17 cellular contexts compared by ENCODE assay signal in the genomic region with DNA sequence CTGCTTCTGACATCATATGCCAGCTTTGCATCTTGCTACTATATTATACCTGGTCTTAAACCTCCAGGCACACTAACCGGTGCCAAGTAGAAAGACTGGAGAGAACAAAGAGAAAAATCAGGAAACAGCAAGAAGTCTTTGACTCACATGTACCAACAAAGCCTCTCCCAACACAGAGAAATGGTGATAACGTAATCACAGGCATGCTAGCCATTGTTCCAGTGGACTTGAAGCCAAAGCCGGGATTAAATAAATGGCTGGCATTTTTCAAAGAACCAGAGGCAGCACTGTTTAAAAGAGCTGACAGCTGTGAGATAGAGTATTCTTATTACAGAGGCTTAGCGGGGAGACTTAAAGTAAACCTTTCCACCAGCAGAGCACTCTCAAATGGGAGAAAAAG.
DNase-seq lines count a peak whose midpoint lies in the region; ATAC-seq and TF ChIP-seq lines count a peak whose summit lies in the region.
"Had no signal": no experiment of that assay in that cellular context is flagged by ENCODE, and none has a peak within 500 bp of the region (broad histone marks: within the 10 kb centered on the region; RNA-seq: fewer than 3 reads in every experiment).

No MANE protein-coding gene starts in this region.

- no CpG with 5 or more reads among the region's 4 CpGs for WGBS in IMR-90 (ENCODE audit: extremely low coverage in 2 of 2, insufficient read length in 1 of 2), 2 experiments
- 52 to 58% (median 56%) methylated on average over 4 of the region's 4 CpGs for WGBS in ovary, 3 donors
- no CpG with 5 or more reads among the region's 4 CpGs for WGBS in H9 (ENCODE audit: extremely low coverage, insufficient read length, low lambda C conversion rate)

- no peak overlapping the region for H4K91ac ChIP-seq in IMR-90 (ENCODE audit: insufficient read depth, low read depth, low read length)
- no peak overlapping the region for H4K91ac ChIP-seq in H9 (ENCODE audit: insufficient read length, low read depth, low read length)

- no peak overlapping the region for H3K9ac ChIP-seq in IMR-90 (ENCODE audit: low read depth, low read length)
- no peak overlapping the region for H3K9ac ChIP-seq in H9 (ENCODE audit: extremely low read depth, insufficient read length, low read length)

- H3K27ac ChIP-seq in IMR-90 (ENCODE audit: insufficient read depth, low read length) (no peak overlapping the region), ovary (no peak overlapping the region), H9 (ENCODE audit: insufficient read length, low read depth, low read length) (no peak overlapping the region)
- H3K27ac ChIP-seq: SJSA1 had no signal

- H3K23ac ChIP-seq in IMR-90 (ENCODE audit: low read depth, low read length), result no peak overlapping the region
- H3K23ac ChIP-seq in H9 (ENCODE audit: insufficient read length, low read depth, low read length), result no peak overlapping the region

- no TSS peak for BruUV-seq in IMR-90 (replicated peaks; lab: Mats Ljungman, UMichigan)

- no peaks in the 10 kb centered on the region for H3K9me1 ChIP-seq in IMR-90 (ENCODE audit: insufficient read depth, low read length)

- no peak overlapping the region for H3K4me3 Mint-ChIP-seq in nephron
- H3K4me3 Mint-ChIP-seq in H9, result no peak overlapping the region
- H3K4me3 Mint-ChIP-seq: activated CD4-positive, alpha-beta T cell treated with anti-CD3 and anti-CD28 coated beads for 36 hours; activated naive CD4-positive, alpha-beta T cell treated with anti-CD3 and anti-CD28 coated beads, Interleukin-2, amount 10 ng/mL, durations not matched to agents 7 days and 5 days had no signal

- H3K79me2 ChIP-seq in H9 (ENCODE audit: insufficient read depth, low read length), result no peaks in the 10 kb centered on the region

- H3K9me3 ChIP-seq in IMR-90 (ENCODE audit: control insufficient read depth, insufficient read depth, low read length) (peaks cover 12% of the 10 kb centered on the region), ovary (no peaks in the 10 kb centered on the region), H9 (ENCODE audit: control insufficient read depth, low read depth, low read length) (no peaks in the 10 kb centered on the region)
- H3K9me3 ChIP-seq: SJSA1 had no signal

- H3K27ac Mint-ChIP-seq in nephron (peak overlapping the region; percentile 4 to 38 (median 14)), H9 (no peak overlapping the region)
- H3K27ac Mint-ChIP-seq: activated CD4-positive, alpha-beta T cell treated with anti-CD3 and anti-CD28 coated beads for 36 hours; activated naive CD4-positive, alpha-beta T cell treated with anti-CD3 and anti-CD28 coated beads, Interleukin-2, amount 10 ng/mL, durations not matched to agents 7 days and 5 days had no signal

- H3K79me1 ChIP-seq in IMR-90 (ENCODE audit: low read depth in 1 of 2, low read length in 2 of 2) (no peaks in the 10 kb centered on the region), H9 (ENCODE audit: insufficient read depth, low read depth, low read length, poor library complexity, severe bottlenecking) (no peaks in the 10 kb centered on the region)

- in situ Hi-C loops in IMR-90 (cut with MboI; ENCODE audit: low sequenced_read_pairs), result no loop called here

- intact Hi-C loops in IMR-90 (cut with micrococcal nuclease) (no loop called here), ovary (cut with DNase I) (no loop called here)

- TF ChIP-seq POLR2A in IMR-90 (IDR thresholded peaks at IDR 0.05; ENCODE audit: low read depth, low read length) (no peak), ovary (IDR thresholded peaks at IDR 0.05) (no peak)

- H3K4me2 ChIP-seq in IMR-90 (ENCODE audit: low read depth, low read length) (no peak overlapping the region), H9 (ENCODE audit: insufficient read depth, insufficient read length, low read length) (no peak overlapping the region)

- CTCF ChIA-PET in IMR-90 (lab: Yijun Ruan, JAX), result interaction anchor here (0.6 kb wide), 1 partner anchor 81 kb away, joined by 5 read pairs; no protein-coding TSS in a partner anchor

- no peak overlapping the region for H2AK9ac ChIP-seq in IMR-90 (replicated peaks; ENCODE audit: low read depth, low read length, poor library complexity)

- H3K18ac ChIP-seq in IMR-90 (ENCODE audit: low read depth, low read length) (no peak overlapping the region), H9 (ENCODE audit: insufficient read length, low read depth, low read length) (no peak overlapping the region)

- H3K14ac ChIP-seq in IMR-90 (replicated peaks; ENCODE audit: low read depth, low read length) (no peak overlapping the region), H9 (ENCODE audit: insufficient read depth, low read length) (no peak overlapping the region)

- no peak overlapping the region for H2AK5ac ChIP-seq in IMR-90 (ENCODE audit: low read depth, low read length)
- no peak overlapping the region for H2AK5ac ChIP-seq in H9 (ENCODE audit: insufficient read length, low read length)

- no peak overlapping the region for H2BK20ac ChIP-seq in IMR-90 (ENCODE audit: low read depth, low read length)
- H2BK20ac ChIP-seq in H9 (ENCODE audit: low read depth, low read length, poor library complexity, severe bottlenecking), result no peak overlapping the region

- no peak overlapping the region for H2BK120ac ChIP-seq in IMR-90 (ENCODE audit: low read depth, low read length)
- no peak overlapping the region for H2BK120ac ChIP-seq in H9 (ENCODE audit: low read depth, low read length, poor library complexity, severe bottlenecking)

- POLR2A ChIA-PET in IMR-90 (lab: Charles Lee; ENCODE audit: unreplicated experiment), result no interaction called here

- DNase-seq in IMR-90 (peak; percentile 34), NCI-H82 treated with DMSO at 0.1 percent for 48 hours (lab: John Stamatoyannopoulos, UW; ENCODE audit: unreplicated experiment) (peak; percentile 55), ovary (no peak), H9 (no peak)
- DNase-seq: activated CD4-positive, alpha-beta T cell treated with anti-CD3 and anti-CD28 coated beads for 36 hours; activated naive CD4-positive, alpha-beta T cell treated with anti-CD3 and anti-CD28 coated beads, Interleukin-2, amount 10 ng/mL, durations not matched to agents 7 days and 5 days; central memory CD4-positive, alpha-beta T cell; kidney; NCI-H2171 treated with DMSO at 0.1 percent for 48 hours; substantia nigra; T-helper 9 cell had no signal

- peaks cover 5% of the 10 kb centered on the region for H3K27me3 Mint-ChIP-seq in nephron (ENCODE audit: low read depth)
- no peaks in the 10 kb centered on the region; the same call in 1 of the 2 replicates for H3K27me3 Mint-ChIP-seq in H9 (ENCODE audit: low read depth)

- no peak overlapping the region for H3K56ac ChIP-seq in IMR-90 (ENCODE audit: extremely low read depth, insufficient read depth, low read length)
- no peak overlapping the region for H3K56ac ChIP-seq in H9 (ENCODE audit: insufficient read length, low read depth, low read length)

- dilution Hi-C loops in IMR-90 (cut with HindIII; ENCODE audit: low sequenced_read_pairs, unreplicated experiment), result no loop called here

- H4K5ac ChIP-seq in IMR-90 (ENCODE audit: low read depth, low read length) (no peak overlapping the region), H9 (ENCODE audit: insufficient read length, low read depth, low read length) (no peak overlapping the region)

- peaks cover 13% of the 10 kb centered on the region for H3K4me1 Mint-ChIP-seq in nephron
- H3K4me1 Mint-ChIP-seq in H9, result peaks cover 33 to 47% of the 10 kb centered on the region in 2 experiments
- H3K4me1 Mint-ChIP-seq: activated CD4-positive, alpha-beta T cell treated with anti-CD3 and anti-CD28 coated beads for 36 hours; activated naive CD4-positive, alpha-beta T cell treated with anti-CD3 and anti-CD28 coated beads, Interleukin-2, amount 10 ng/mL, durations not matched to agents 7 days and 5 days had no signal

- H2BK5ac ChIP-seq in IMR-90 (ENCODE audit: low read depth, low read length, poor library complexity, severe bottlenecking), result no peak overlapping the region
- H2BK5ac ChIP-seq in H9 (ENCODE audit: insufficient read length, low read length), result no peak overlapping the region

- H3K4me3 ChIP-seq in IMR-90 (ENCODE audit: insufficient read depth, low read depth, low read length), result no peak overlapping the region
- H3K4me3 ChIP-seq in ovary, result no peak overlapping the region
- H3K4me3 ChIP-seq: SJSA1 had no signal

- H3K23me2 ChIP-seq in H9 (ENCODE audit: insufficient read length, low read depth, low read length, poor library complexity, severe bottlenecking), result no peaks in the 10 kb centered on the region

- H3K27me3 ChIP-seq in IMR-90 (ENCODE audit: control insufficient read depth, insufficient read depth, low read length) (peaks cover 11% of the 10 kb centered on the region), ovary (no peaks in the 10 kb centered on the region), H9 (ENCODE audit: insufficient read depth, low read length) (no peaks in the 10 kb centered on the region)
- H3K27me3 ChIP-seq: SJSA1 had no signal

- no peak overlapping the region for H4K8ac ChIP-seq in IMR-90 (ENCODE audit: low read depth in 2 of 2, low read length in 2 of 2)
- H4K8ac ChIP-seq in H9 (replicated peaks; ENCODE audit: insufficient read length, low read depth, low read length), result no peak overlapping the region

- H3K4me1 ChIP-seq in IMR-90 (ENCODE audit: control insufficient read depth, insufficient read depth, low read length) (no peaks in the 10 kb centered on the region), ovary (ENCODE audit: insufficient read depth) (no peaks in the 10 kb centered on the region), H9 (ENCODE audit: insufficient read depth, low read length) (no peaks in the 10 kb centered on the region; the same call in 1 of the 2 replicates)

- H3T11ph ChIP-seq in H9 (ENCODE audit: low read length), result no peak overlapping the region

- no peak for TF ChIP-seq RAD21 in IMR-90 (IDR thresholded peaks at IDR 0.05; ENCODE audit: low read length)

- H2AFZ ChIP-seq in IMR-90 (replicated peaks; ENCODE audit: low read length, poor library complexity) (no peak overlapping the region), H9 (ENCODE audit: low read length) (no peak overlapping the region)

- H2BK15ac ChIP-seq in IMR-90 (ENCODE audit: low read depth, low read length) (no peak overlapping the region), H9 (ENCODE audit: low read depth, low read length) (no peak overlapping the region)

- H3K36me3 Mint-ChIP-seq in nephron (ENCODE audit: low read depth), result no peaks in the 10 kb centered on the region
- peaks cover 0 to 9% (median 3%) of the 10 kb centered on the region in 3 experiments; a peak in 4 of 7 replicates for H3K36me3 Mint-ChIP-seq in H9 (ENCODE audit: insufficient read depth in 1 of 3, low read depth in 3 of 3)
- H3K36me3 Mint-ChIP-seq: activated naive CD4-positive, alpha-beta T cell treated with anti-CD3 and anti-CD28 coated beads, Interleukin-2, amount 10 ng/mL, durations not matched to agents 7 days and 5 days had no signal

- H3K9me3 Mint-ChIP-seq in nephron (peaks cover 10% of the 10 kb centered on the region), H9 (peaks cover 4 to 5% of the 10 kb centered on the region in 2 experiments; a peak in 3 of 5 replicates)
- H3K9me3 Mint-ChIP-seq: activated naive CD4-positive, alpha-beta T cell treated with anti-CD3 and anti-CD28 coated beads, Interleukin-2, amount 10 ng/mL, durations not matched to agents 7 days and 5 days had no signal

- H3K36me3 ChIP-seq in IMR-90 (ENCODE audit: control insufficient read depth, insufficient read depth, low read length) (no peaks in the 10 kb centered on the region), ovary (no peaks in the 10 kb centered on the region)
- H3K36me3 ChIP-seq: SJSA1 had no signal

- TF ChIP-seq CTCF in IMR-90 (conservative IDR thresholded peaks at IDR 0.05; ENCODE audit: low read depth, low read length) (no peak), nephron (IDR thresholded peaks at IDR 0.05; ENCODE audit: unreplicated experiment in 3 of 3) (no peak), ovary (IDR thresholded peaks at IDR 0.05) (no peak), H9 (conservative IDR thresholded peaks at IDR 0.05) (no peak)

- H3K4ac ChIP-seq in IMR-90 (ENCODE audit: low read depth, low read length), result no peak overlapping the region
- no peak overlapping the region for H3K4ac ChIP-seq in H9 (ENCODE audit: low read depth, low read length)

- no peak overlapping the region for H2BK12ac ChIP-seq in H9 (ENCODE audit: insufficient read length, low read depth, low read length)

- no peak for TF ChIP-seq EP300 in ovary (IDR thresholded peaks at IDR 0.05)

- peak; percentile 49 for ATAC-seq in IMR-90 (ENCODE audit: low read depth)
- ATAC-seq in esophagus mucosa, result peak; percentile 95
- no peak for ATAC-seq in HG03280 (IDR thresholded peaks at IDR 0.05; ENCODE audit: unreplicated experiment)
- no peak for ATAC-seq in GM21786 (IDR thresholded peaks at IDR 0.05; ENCODE audit: unreplicated experiment)
- ATAC-seq: activated CD4-positive, alpha-beta T cell treated with anti-CD3 and anti-CD28 coated beads for 36 hours; HepG2 had no signal

- H4K20me1 ChIP-seq in IMR-90 (ENCODE audit: insufficient read depth, low read length) (no peaks in the 10 kb centered on the region), H9 (ENCODE audit: control insufficient read depth, insufficient read depth, insufficient read length) (no peaks in the 10 kb centered on the region)

Comparison
In these comparisons a context has a peak if more than half of its experiments do, and no peak if none do; other contexts are left out.
1. ATAC-seq: peak in IMR-90 (single experiment) and esophagus mucosa (single experiment); none in HG03280 (single experiment) and GM21786 (single experiment).
2. DNase-seq: peak in IMR-90 (single experiment) and NCI-H82 treated with DMSO at 0.1 percent for 48 hours (single experiment); none in ovary (0 of 5) and H9 (single experiment).
3. H3K27ac Mint-ChIP-seq: peak in nephron (3 of 3); none in H9 (0 of 3).